ENCODE assay signal across 1 cellular context in genomic region chr10:14879801-14880193, GRCh38.
TF ChIP-seq lines count a peak whose summit lies in the region.

No MANE protein-coding gene starts in this region.

TF ChIP-seq in HEK293, 187 proteins besides CTCF, POLR2A, EP300 and RAD21 (continued from another document):
- no peak for TF ChIP-seq INSM2 (tag by site-specific recombination; IDR thresholded peaks at IDR 0.05)
- no peak for TF ChIP-seq ZNF366 (tag by site-specific recombination; conservative IDR thresholded peaks at IDR 0.05)
- no peak for TF ChIP-seq YY1 (tag by site-specific recombination; IDR thresholded peaks at IDR 0.05)
- TF ChIP-seq TCF7L2 (IDR thresholded peaks at IDR 0.05; ENCODE audit: borderline replicate concordance, low read depth, low read length) = no peak
- TF ChIP-seq ZNF324 (tag by site-specific recombination; IDR thresholded peaks at IDR 0.05) = no peak
